ENCODE assay signal across 15 cellular contexts in the genomic region with DNA sequence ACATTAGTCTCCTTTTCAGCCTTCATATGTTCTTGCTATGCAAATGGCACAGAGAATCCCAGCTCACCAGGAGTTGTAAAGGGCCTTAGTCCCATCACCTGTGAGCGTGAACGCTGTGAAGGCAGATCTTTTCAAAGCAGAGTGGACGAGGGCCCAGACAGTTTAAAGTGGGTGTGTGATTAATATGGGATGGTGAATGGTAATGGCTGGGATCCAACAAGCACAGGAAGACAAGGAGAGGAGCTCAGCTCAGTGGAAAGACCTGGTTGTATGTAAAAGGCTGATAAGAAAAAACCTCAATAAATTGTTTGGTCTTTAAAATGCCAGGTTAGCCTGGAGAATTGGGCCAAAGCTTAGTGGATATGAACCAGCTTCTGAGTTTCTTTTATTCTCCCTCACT.
"Had no signal": no experiment of that assay in that cellular context is flagged by ENCODE, and none has a peak within 500 bp of the region (broad histone marks: within the 10 kb centered on the region; RNA-seq: fewer than 3 reads in every experiment).

No MANE protein-coding gene starts in this region.

- DNase-seq: activated gamma-delta T cell treated with Interleukin-2 at 50 U/mL for 16 hours; activated T-cell treated with anti-CD3 and anti-CD28 coated beads, Interleukin-2, amount 50 U/mL, for 1 hour; colonic mucosa; dorsolateral prefrontal cortex; effector memory CD8-positive, alpha-beta T cell; gastrocnemius medialis; hippocampal formation; left ventricle myocardium inferior; ovary; stimulated activated CD4-positive, alpha-beta T cell treated with anti-CD3 and anti-CD28 coated beads, Interleukin-4, amount 100 ng/mL, for 4 hours; stimulated activated naive CD8-positive, alpha-beta T cell treated with anti-CD3 and anti-CD28 coated beads, Interleukin-15, Interleukin-2, amounts not matched to agents 100 U/mL and 50 U/mL, for 24 hours; T1000; upper lobe of left lung had no signal

- ATAC-seq: effector memory CD8-positive, alpha-beta T cell; gastrocnemius medialis; natural killer cell treated with Interleukin-12 subunit alpha and Interleukin-12 subunit beta and Interleukin-15 and Interleukin-18, amount 100 ng/mL, for 72 hours; stimulated activated naive CD8-positive, alpha-beta T cell treated with anti-CD3 and anti-CD28 coated beads, Interleukin-15, Interleukin-2, amounts not matched to agents 100 U/mL and 50 U/mL, for 24 hours; WTC11 had no signal
